ENCODE assay signal across 13 cellular contexts in genomic region chr12:24069532-24070395, GRCh38.
DNase-seq lines count a peak whose midpoint lies in the region; ATAC-seq and TF ChIP-seq lines count a peak whose summit lies in the region.
"Had no signal": no experiment of that assay in that cellular context is flagged by ENCODE, and none has a peak within 500 bp of the region (broad histone marks: within the 10 kb centered on the region; RNA-seq: fewer than 3 reads in every experiment).

No MANE protein-coding gene starts in this region.

- no peaks in the 10 kb centered on the region for H3K9me3 ChIP-seq in Caco-2
- H3K9me3 ChIP-seq: BLaER1 treated with 17β-estradiol and CSF1 and Interleukin-3, amounts not matched to agents 10 nM and 100 nM; Peyer's patch; sigmoid colon had no signal

- H3K4me1 ChIP-seq in Caco-2 = peaks cover 25% of the 10 kb centered on the region
- H3K4me1 ChIP-seq: BLaER1 treated with 17β-estradiol and CSF1 and Interleukin-3, amounts not matched to agents 10 nM and 100 nM had no signal

- H3K36me3 Mint-ChIP-seq in Caco-2 (ENCODE audit: insufficient read depth, unreplicated experiment) (no peaks in the 10 kb centered on the region), WTC11 (no peaks in the 10 kb centered on the region), Calu3 (ENCODE audit: insufficient read depth, unreplicated experiment) (no peaks in the 10 kb centered on the region)
- no peaks in the 10 kb centered on the region for H3K36me3 Mint-ChIP-seq in activated naive CD4-positive, alpha-beta T cell treated with anti-CD3 and anti-CD28 coated beads, Interleukin-2, amount 50 U/mL, for 72 hours
- H3K36me3 Mint-ChIP-seq: activated naive CD8-positive, alpha-beta T cell treated with anti-CD3 and anti-CD28 coated beads, Interleukin-2, amount 10 ng/mL, durations not matched to agents 7 days and 5 days had no signal

- H3K27me3 Mint-ChIP-seq in Caco-2 (ENCODE audit: insufficient read depth, unreplicated experiment) = no peaks in the 10 kb centered on the region
- no peaks in the 10 kb centered on the region for H3K27me3 Mint-ChIP-seq in WTC11 (ENCODE audit: low read depth)
- H3K27me3 Mint-ChIP-seq in Calu3 (ENCODE audit: unreplicated experiment) = no peaks in the 10 kb centered on the region
- H3K27me3 Mint-ChIP-seq: activated naive CD8-positive, alpha-beta T cell treated with anti-CD3 and anti-CD28 coated beads, Interleukin-2, amount 10 ng/mL, durations not matched to agents 7 days and 5 days had no signal

- DNase-seq in Caco-2 (peak; percentile 84 to 85), NCI-H146 treated with DMSO at 0.1 percent for 48 hours (lab: John Stamatoyannopoulos, UW; ENCODE audit: unreplicated experiment) (peak; percentile 70), WTC11 (ENCODE audit: low spot score) (peak; percentile 10), left kidney (ENCODE audit: low read depth, low spot score) (peak; percentile 49), amniotic stem cell (lab: John Stamatoyannopoulos, UW) (no peak), Calu3 (no peak)
- no peak for DNase-seq in activated naive CD4-positive, alpha-beta T cell treated with anti-CD3 and anti-CD28 coated beads, Interleukin-2, amount 50 U/mL, for 72 hours (ENCODE audit: low spot score in 2 of 2)
- DNase-seq: activated naive CD8-positive, alpha-beta T cell treated with anti-CD3 and anti-CD28 coated beads, Interleukin-2, amount 10 ng/mL, durations not matched to agents 7 days and 5 days; KG1; Peyer's patch; sigmoid colon had no signal

- H3K4me1 Mint-ChIP-seq in Caco-2 (ENCODE audit: low read depth, unreplicated experiment) = peaks cover 26% of the 10 kb centered on the region
- H3K4me1 Mint-ChIP-seq in WTC11 = peaks cover 6% of the 10 kb centered on the region
- no peaks in the 10 kb centered on the region for H3K4me1 Mint-ChIP-seq in Calu3 (ENCODE audit: low read depth, unreplicated experiment)
- H3K4me1 Mint-ChIP-seq: activated naive CD8-positive, alpha-beta T cell treated with anti-CD3 and anti-CD28 coated beads, Interleukin-2, amount 10 ng/mL, durations not matched to agents 7 days and 5 days had no signal

- peak; percentile 87 for ATAC-seq in WTC11
- ATAC-seq in GM18868 (IDR thresholded peaks at IDR 0.05; ENCODE audit: unreplicated experiment) = no peak
- ATAC-seq in activated naive CD4-positive, alpha-beta T cell treated with anti-CD3 and anti-CD28 coated beads, Interleukin-2, amount 50 U/mL, for 72 hours = no peak

- H3K9me3 Mint-ChIP-seq in Caco-2 (ENCODE audit: unreplicated experiment) (no peaks in the 10 kb centered on the region), WTC11 (no peaks in the 10 kb centered on the region), Calu3 (ENCODE audit: low read depth, unreplicated experiment) (peaks cover 2% of the 10 kb centered on the region)
- peaks cover 0 to 4% of the 10 kb centered on the region in 2 donors for H3K9me3 Mint-ChIP-seq in activated naive CD4-positive, alpha-beta T cell treated with anti-CD3 and anti-CD28 coated beads, Interleukin-2, amount 50 U/mL, for 72 hours

- H3K4me3 Mint-ChIP-seq in Caco-2 (ENCODE audit: unreplicated experiment) (peak overlapping the region; percentile 65), WTC11 (peak overlapping the region; percentile 13; the same call in 1 of the 2 replicates), Calu3 (ENCODE audit: low read depth, unreplicated experiment) (no peak overlapping the region)
- H3K4me3 Mint-ChIP-seq: activated naive CD8-positive, alpha-beta T cell treated with anti-CD3 and anti-CD28 coated beads, Interleukin-2, amount 10 ng/mL, durations not matched to agents 7 days and 5 days had no signal

- no peaks in the 10 kb centered on the region for H3K27me3 ChIP-seq in Caco-2 (replicated peaks; ENCODE audit: control insufficient read depth, insufficient read depth, low read length)
- H3K27me3 ChIP-seq: BLaER1 treated with 17β-estradiol and CSF1 and Interleukin-3, amounts not matched to agents 10 nM and 100 nM; Peyer's patch; sigmoid colon had no signal

- peak overlapping the region; percentile 56 for H3K27ac Mint-ChIP-seq in Caco-2 (ENCODE audit: unreplicated experiment)
- H3K27ac Mint-ChIP-seq in WTC11 = no peak overlapping the region
- H3K27ac Mint-ChIP-seq in activated naive CD4-positive, alpha-beta T cell treated with anti-CD3 and anti-CD28 coated beads, Interleukin-2, amount 50 U/mL, for 72 hours = no peak overlapping the region
- H3K27ac Mint-ChIP-seq in Calu3 (ENCODE audit: unreplicated experiment) = no peak overlapping the region
- H3K27ac Mint-ChIP-seq: activated naive CD8-positive, alpha-beta T cell treated with anti-CD3 and anti-CD28 coated beads, Interleukin-2, amount 10 ng/mL, durations not matched to agents 7 days and 5 days had no signal

- CTCF ChIA-PET in Caco-2 (lab: Charles Lee) = interaction anchor here (1.6 kb wide), 1 partner anchor 8 kb away, joined by 8 read pairs; no protein-coding TSS in a partner anchor
- CTCF ChIA-PET in WTC11 (lab: Charles Lee) = no interaction called here
- CTCF ChIA-PET in Calu3 (lab: Charles Lee) = no interaction called here

- H3K4me3 ChIP-seq in Caco-2 (ENCODE audit: low read depth, low read length) = no peak overlapping the region
- H3K4me3 ChIP-seq: BLaER1 treated with 17β-estradiol and CSF1 and Interleukin-3, amounts not matched to agents 10 nM and 100 nM; Peyer's patch; sigmoid colon had no signal

- H3K36me3 ChIP-seq in Caco-2 (ENCODE audit: control insufficient read depth, insufficient read depth, low read length) = no peaks in the 10 kb centered on the region; the same call in 1 of the 2 replicates
- H3K36me3 ChIP-seq: BLaER1 treated with 17β-estradiol and CSF1 and Interleukin-3, amounts not matched to agents 10 nM and 100 nM; Peyer's patch; sigmoid colon had no signal

- intact Hi-C loops in Caco-2 (cut with micrococcal nuclease; ENCODE audit: unreplicated experiment) (loop anchor here (1.0 to 2.0 kb wide), 3 partner anchors 9 to 33 kb away; no protein-coding TSS in a partner anchor), Calu3 (cut with micrococcal nuclease; ENCODE audit: unreplicated experiment) (no loop called here)

- TF ChIP-seq CTCF in Caco-2 (IDR thresholded peaks at IDR 0.05; ENCODE audit: insufficient read depth in 1 of 2, low read depth in 1 of 2, low read length in 1 of 2, severe bottlenecking in 1 of 2, unreplicated experiment in 1 of 2) = no peak
- no peak for TF ChIP-seq CTCF in WTC11 (IDR thresholded peaks at IDR 0.05)
- no peak for TF ChIP-seq CTCF in Calu3 (IDR thresholded peaks at IDR 0.05; ENCODE audit: unreplicated experiment)

- BruUV-seq in Caco-2 (replicated peaks; lab: Mats Ljungman, UMichigan) = no TSS peak
- BruUV-seq in Calu3 (replicated peaks; lab: Mats Ljungman, UMichigan) = no TSS peak

- POLR2A ChIA-PET in Caco-2 (lab: Charles Lee) = no interaction called here
- POLR2A ChIA-PET in WTC11 (lab: Charles Lee) = no interaction called here

TF ChIP-seq in WTC11, 78 proteins besides CTCF, POLR2A, EP300 and RAD21:
- TF ChIP-seq GABPB1 (CRISPR knock-in tag; IDR thresholded peaks at IDR 0.05) (peak; percentile 64), MLX (CRISPR knock-in tag; IDR thresholded peaks at IDR 0.05) (no peak)
TF ChIP-seq in WTC11: peak in this region for 1.

Comparison
In these comparisons a context has a peak if more than half of its experiments do, and no peak if none do; other contexts are left out.
1. DNase-seq: peak in Caco-2 (2 of 2), NCI-H146 treated with DMSO at 0.1 percent for 48 hours (single experiment), WTC11 (single experiment) and left kidney (single experiment); none in activated naive CD4-positive, alpha-beta T cell treated with anti-CD3 and anti-CD28 coated beads, Interleukin-2, amount 50 U/mL, for 72 hours (0 of 2), amniotic stem cell (single experiment) and Calu3 (single experiment).